ENCODE assay signal across 23 cellular contexts in the genomic region with DNA sequence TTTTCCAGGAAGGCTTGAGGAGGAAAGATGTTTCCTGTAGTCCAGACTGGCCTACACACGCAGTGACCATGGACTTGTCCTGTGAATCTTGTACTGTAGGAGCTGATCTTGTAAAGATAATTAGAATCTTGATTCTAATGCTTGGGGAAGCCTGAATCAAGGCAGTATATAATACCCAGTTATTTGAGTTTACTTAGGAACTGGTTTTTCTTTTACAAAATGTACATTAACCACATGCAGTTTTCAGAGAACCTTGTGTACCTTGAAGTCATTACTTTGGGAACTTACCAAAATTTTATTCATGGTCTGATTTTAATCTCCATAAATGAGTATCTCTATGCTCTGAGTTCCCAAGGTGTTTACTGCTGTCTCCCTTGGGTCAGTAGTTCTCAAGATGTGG.
"Had no signal": no experiment of that assay in that cellular context is flagged by ENCODE, and none has a peak within 500 bp of the region (broad histone marks: within the 10 kb centered on the region; RNA-seq: fewer than 3 reads in every experiment).

No MANE protein-coding gene starts in this region.

- H3K9me3 ChIP-seq: colonic mucosa, esophagus squamous epithelium, gastrocnemius medialis, heart right ventricle, left lung, lower lobe of right lung, mucosa of descending colon had no signal

- H3K4me3 ChIP-seq: colonic mucosa, esophagus squamous epithelium, gastrocnemius medialis, heart right ventricle, left lung, lower lobe of right lung, mucosa of descending colon had no signal

- H3K27ac ChIP-seq: colonic mucosa, epithelial cell of prostate, esophagus squamous epithelium, gastrocnemius medialis, heart right ventricle, left lung, lower lobe of right lung had no signal

- H3K4me1 ChIP-seq: colonic mucosa, esophagus squamous epithelium, heart right ventricle, left lung, lower lobe of right lung had no signal

- DNase-seq: colonic mucosa; cortex of kidney; effector CD8-positive, alpha-beta T cell; effector memory CD8-positive, alpha-beta T cell; endodermal cell; erythroblast; esophagus squamous epithelium; foreskin fibroblast; foreskin melanocyte; gastrocnemius medialis; glutamatergic neuron; head of caudate nucleus; heart right ventricle; hippocampal formation; left cardiac atrium; left lung; left ventricle myocardium superior; lower lobe of right lung; mesenchymal stem cell; mucosa of descending colon; naive B cell had no signal

- ATAC-seq: effector memory CD8-positive, alpha-beta T cell; esophagus mucosa; gastrocnemius medialis; heart right ventricle; left cardiac atrium; left lung; left ventricle myocardium superior; lower lobe of right lung; mucosa of descending colon had no signal

- H3K36me3 ChIP-seq: colonic mucosa, esophagus squamous epithelium, gastrocnemius medialis, heart right ventricle, left lung, lower lobe of right lung had no signal

- H3K27me3 ChIP-seq: colonic mucosa, esophagus squamous epithelium, gastrocnemius medialis, heart right ventricle, left lung had no signal
